In genomic region chr14:69101331-69101826, GRCh38 we compare ENCODE assay signal across 1 cellular context.
TF ChIP-seq lines count a peak whose summit lies in the region.

No MANE protein-coding gene starts in this region.

TF ChIP-seq in IMR-90, 13 proteins besides CTCF, POLR2A, EP300 and RAD21 (continued from another document):
- no peak for TF ChIP-seq RCOR1 (IDR thresholded peaks at IDR 0.05; ENCODE audit: insufficient replicate concordance, low read length)
